Comparison of ENCODE assay signal across 22 cellular contexts in genomic region chr7:125908714-125909113, GRCh38.
DNase-seq lines count a peak whose midpoint lies in the region; ATAC-seq, FAIRE-seq and TF ChIP-seq lines count a peak whose summit lies in the region.
"Had no signal": no experiment of that assay in that cellular context is flagged by ENCODE, and none has a peak within 500 bp of the region (broad histone marks: within the 10 kb centered on the region; RNA-seq: fewer than 3 reads in every experiment).

No MANE protein-coding gene starts in this region.

- no peaks in the 10 kb centered on the region for H4K20me1 ChIP-seq in GM12878 (ENCODE audit: control insufficient read depth, insufficient read depth)

- H3K27me3 ChIP-seq in GM12878 (replicated peaks in 1 of 2; ENCODE audit: control insufficient read depth in 2 of 2, insufficient read depth in 2 of 2, low read length in 1 of 2) (no peaks in the 10 kb centered on the region), body of pancreas (no peaks in the 10 kb centered on the region)
- H3K27me3 ChIP-seq: Peyer's patch, SJSA1 had no signal

- 0 out of 2 replicates have a peak overlapping the region, but pooled peaks have one; percentile 17 for H2AFZ ChIP-seq in GM12878 (ENCODE audit: control insufficient read depth, low read depth, low read length)

- TF ChIP-seq POLR2A in GM12878 (IDR thresholded peaks at IDR 0.05; ENCODE audit: low read depth, low read length): no peak
- no peak for TF ChIP-seq POLR2A in body of pancreas (IDR thresholded peaks at IDR 0.05)

- SMC1A ChIA-PET in GM12878 (lab: Charles Lee; ENCODE audit: uncharacterized antibody, unreplicated experiment): interaction anchor here (0.8 kb wide), 1 partner anchor 8 kb away, joined by 3 read pairs; no protein-coding TSS in a partner anchor

- no peak overlapping the region for H3K9ac ChIP-seq in GM12878 (ENCODE audit: control insufficient read depth, insufficient read depth, low read length)

- 41% methylated on average over 3 of the region's 3 CpGs for WGBS in GM12878 (ENCODE audit: insufficient coverage, insufficient replicate concordance, low lambda C conversion rate, missing lambda C conversion rate)
- 74 to 76% methylated on average over 3 of the region's 3 CpGs for WGBS in body of pancreas, 2 donors

- TF ChIP-seq RAD21 in GM12878 (IDR thresholded peaks at IDR 0.05; ENCODE audit: insufficient read depth, low read depth, low read length): no peak

- H3K4me1 ChIP-seq in GM12878 (ENCODE audit: control insufficient read depth, insufficient read depth, low read length) (no peaks in the 10 kb centered on the region), body of pancreas (no peaks in the 10 kb centered on the region)
- H3K4me1 ChIP-seq: Peyer's patch, SJSA1 had no signal

- no peaks in the 10 kb centered on the region for H3K36me3 ChIP-seq in GM12878 (ENCODE audit: control insufficient read depth in 2 of 2, insufficient read depth in 2 of 2, low read length in 1 of 2)
- no peaks in the 10 kb centered on the region for H3K36me3 ChIP-seq in body of pancreas (replicated peaks in 1 of 2; ENCODE audit: insufficient read depth in 1 of 2, low read depth in 2 of 2)
- H3K36me3 ChIP-seq: Peyer's patch, SJSA1 had no signal

- no peak overlapping the region for H3K4me2 ChIP-seq in GM12878 (ENCODE audit: control insufficient read depth, insufficient read depth)

- CTCF ChIA-PET in GM12878 (lab: Yijun Ruan, JAX): no interaction called here

- ATAC-seq in GM12878 (no peak), body of pancreas (no peak), HG03196 (IDR thresholded peaks at IDR 0.05; ENCODE audit: unreplicated experiment) (no peak)
- ATAC-seq: Right ventricle myocardium inferior had no signal

- RAD21 ChIA-PET in GM12878 (lab: Charles Lee; ENCODE audit: unreplicated experiment): no interaction called here

- no TSS peak for BruUV-seq in GM12878 (replicated peaks; lab: Mats Ljungman, UMichigan)

- H3K4me3 ChIP-seq in GM12878 (no peak overlapping the region), body of pancreas (no peak overlapping the region)
- H3K4me3 ChIP-seq: Peyer's patch, SJSA1 had no signal

- POLR2A ChIA-PET in GM12878 (lab: Charles Lee): no interaction called here

- in situ Hi-C loops in GM12878 (cut with MboI): no loop called here

- peak; percentile 3 for DNase-seq in ELR (ENCODE audit: low read depth)
- peak; percentile 23 for DNase-seq in HT1080 (ENCODE audit: low read depth)
- DNase-seq in OCI-M1 (lab: John Stamatoyannopoulos, UW): peak; percentile 63
- DNase-seq in GM12878 (ENCODE audit: low read depth, low spot score): no peak
- DNase-seq in NCI-H1092 (lab: John Stamatoyannopoulos, UW): no peak
- DNase-seq in body of pancreas: no peak
- DNase-seq: CD4-positive, alpha-beta T cell; COR-L47; DND-41; Kasumi-1; NCI-H1105 treated with DMSO at 0.1 percent for 48 hours; NCI-H2029 treated with DMSO at 0.1 percent for 48 hours; NCI-H226; NCI-H510A treated with DMSO at 0.1 percent for 48 hours; NCI-H748 treated with DMSO at 0.1 percent for 48 hours; Peyer's patch had no signal

- no peaks in the 10 kb centered on the region for H3K79me2 ChIP-seq in GM12878 (ENCODE audit: control insufficient read depth, insufficient read depth, low read length)

- no peak for TF ChIP-seq CTCF in GM12878 (IDR thresholded peaks at IDR 0.05 in 2 of 3, conservative IDR thresholded peaks at IDR 0.05 in 1 of 3; ENCODE audit: control insufficient read depth in 2 of 3, extremely low read depth in 1 of 3, insufficient read depth in 1 of 3, low read depth in 3 of 3, low read length in 3 of 3)
- TF ChIP-seq CTCF in body of pancreas (IDR thresholded peaks at IDR 0.05): no peak

- H3K9me3 ChIP-seq in GM12878 (replicated peaks; ENCODE audit: control insufficient read depth, insufficient read depth, low read length) (no peaks in the 10 kb centered on the region), body of pancreas (peaks cover 0 to 4% (median 0%) of the 10 kb centered on the region in 3 donors)

- FAIRE-seq in GM12878 (lab: Jason Lieb, UNC): no peak
- FAIRE-seq: GM19239, H54, HTR-8/SVneo had no signal

- H3K27ac ChIP-seq in GM12878 (ENCODE audit: control insufficient read depth, insufficient read depth): no peak overlapping the region
- no peak overlapping the region for H3K27ac ChIP-seq in body of pancreas
- H3K27ac ChIP-seq: Peyer's patch, SJSA1 had no signal

- TF ChIP-seq EP300 in GM12878 (IDR thresholded peaks at IDR 0.05; ENCODE audit: borderline replicate concordance in 1 of 2, control insufficient read depth in 1 of 2, low read depth in 2 of 2, low read length in 2 of 2): no peak

- intact Hi-C loops in GM12878 (cut with micrococcal nuclease; ENCODE audit: unreplicated experiment) (no loop called here), body of pancreas (cut with DNase I) (no loop called here)

TF ChIP-seq in GM12878, 131 proteins besides CTCF, POLR2A, EP300 and RAD21:
- no peak for TF ChIP-seq WRNIP1 (IDR thresholded peaks at IDR 0.05; ENCODE audit: borderline replicate concordance, low read depth, low read length)
- peak in 1 of 2 experiments; percentile 74; a peak in 2 of 4 replicates for TF ChIP-seq SRF (IDR thresholded peaks at IDR 0.05; ENCODE audit: low read depth in 2 of 2, low read length in 2 of 2)

Comparison
In these comparisons a context has a peak if more than half of its experiments do, and no peak if none do; other contexts are left out.
1. DNase-seq: peak in ELR (single experiment), HT1080 (single experiment) and OCI-M1 (single experiment); none in GM12878 (single experiment), NCI-H1092 (single experiment) and body of pancreas (0 of 4).